ENCODE assay signal across 1 cellular context in genomic region chr3:149315694-149316093, GRCh38.
TF ChIP-seq lines count a peak whose summit lies in the region.

No MANE protein-coding gene starts in this region.

TF ChIP-seq in HepG2, 621 proteins besides CTCF, POLR2A, EP300 and RAD21 (continued from another document):
- TF ChIP-seq PRDM10 (CRISPR knock-in tag; IDR thresholded peaks at IDR 0.05; ENCODE audit: low read depth) = no peak
- TF ChIP-seq, protein P1, sequence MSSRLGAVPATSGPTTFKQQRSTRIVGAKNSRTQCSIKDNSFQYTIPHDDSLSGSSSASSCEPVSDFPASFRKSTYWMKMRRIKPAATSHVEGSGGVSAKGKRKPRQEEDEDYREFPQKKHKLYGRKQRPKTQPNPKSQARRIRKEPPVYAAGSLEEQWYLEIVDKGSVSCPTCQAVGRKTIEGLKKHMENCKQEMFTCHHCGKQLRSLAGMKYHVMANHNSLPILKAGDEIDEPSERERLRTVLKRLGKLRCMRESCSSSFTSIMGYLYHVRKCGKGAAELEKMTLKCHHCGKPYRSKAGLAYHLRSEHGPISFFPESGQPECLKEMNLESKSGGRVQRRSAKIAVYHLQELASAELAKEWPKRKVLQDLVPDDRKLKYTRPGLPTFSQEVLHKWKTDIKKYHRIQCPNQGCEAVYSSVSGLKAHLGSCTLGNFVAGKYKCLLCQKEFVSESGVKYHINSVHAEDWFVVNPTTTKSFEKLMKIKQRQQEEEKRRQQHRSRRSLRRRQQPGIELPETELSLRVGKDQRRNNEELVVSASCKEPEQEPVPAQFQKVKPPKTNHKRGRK (CRISPR knock-in tag; IDR thresholded peaks at IDR 0.05) = no peak
- TF ChIP-seq MXD3 (CRISPR knock-in tag; IDR thresholded peaks at IDR 0.05) = no peak
- TF ChIP-seq ZNF720 (CRISPR knock-in tag; IDR thresholded peaks at IDR 0.05) = no peak
- no peak for TF ChIP-seq ZNF768 (CRISPR knock-in tag; IDR thresholded peaks at IDR 0.05)
- TF ChIP-seq, protein P2, sequence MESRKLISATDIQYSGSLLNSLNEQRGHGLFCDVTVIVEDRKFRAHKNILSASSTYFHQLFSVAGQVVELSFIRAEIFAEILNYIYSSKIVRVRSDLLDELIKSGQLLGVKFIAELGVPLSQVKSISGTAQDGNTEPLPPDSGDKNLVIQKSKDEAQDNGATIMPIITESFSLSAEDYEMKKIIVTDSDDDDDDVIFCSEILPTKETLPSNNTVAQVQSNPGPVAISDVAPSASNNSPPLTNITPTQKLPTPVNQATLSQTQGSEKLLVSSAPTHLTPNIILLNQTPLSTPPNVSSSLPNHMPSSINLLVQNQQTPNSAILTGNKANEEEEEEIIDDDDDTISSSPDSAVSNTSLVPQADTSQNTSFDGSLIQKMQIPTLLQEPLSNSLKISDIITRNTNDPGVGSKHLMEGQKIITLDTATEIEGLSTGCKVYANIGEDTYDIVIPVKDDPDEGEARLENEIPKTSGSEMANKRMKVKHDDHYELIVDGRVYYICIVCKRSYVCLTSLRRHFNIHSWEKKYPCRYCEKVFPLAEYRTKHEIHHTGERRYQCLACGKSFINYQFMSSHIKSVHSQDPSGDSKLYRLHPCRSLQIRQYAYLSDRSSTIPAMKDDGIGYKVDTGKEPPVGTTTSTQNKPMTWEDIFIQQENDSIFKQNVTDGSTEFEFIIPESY (CRISPR knock-in tag; IDR thresholded peaks at IDR 0.05) = no peak
- no peak for TF ChIP-seq ZNF775 (CRISPR knock-in tag; IDR thresholded peaks at IDR 0.05; ENCODE audit: borderline replicate concordance)
- TF ChIP-seq, protein P3, sequence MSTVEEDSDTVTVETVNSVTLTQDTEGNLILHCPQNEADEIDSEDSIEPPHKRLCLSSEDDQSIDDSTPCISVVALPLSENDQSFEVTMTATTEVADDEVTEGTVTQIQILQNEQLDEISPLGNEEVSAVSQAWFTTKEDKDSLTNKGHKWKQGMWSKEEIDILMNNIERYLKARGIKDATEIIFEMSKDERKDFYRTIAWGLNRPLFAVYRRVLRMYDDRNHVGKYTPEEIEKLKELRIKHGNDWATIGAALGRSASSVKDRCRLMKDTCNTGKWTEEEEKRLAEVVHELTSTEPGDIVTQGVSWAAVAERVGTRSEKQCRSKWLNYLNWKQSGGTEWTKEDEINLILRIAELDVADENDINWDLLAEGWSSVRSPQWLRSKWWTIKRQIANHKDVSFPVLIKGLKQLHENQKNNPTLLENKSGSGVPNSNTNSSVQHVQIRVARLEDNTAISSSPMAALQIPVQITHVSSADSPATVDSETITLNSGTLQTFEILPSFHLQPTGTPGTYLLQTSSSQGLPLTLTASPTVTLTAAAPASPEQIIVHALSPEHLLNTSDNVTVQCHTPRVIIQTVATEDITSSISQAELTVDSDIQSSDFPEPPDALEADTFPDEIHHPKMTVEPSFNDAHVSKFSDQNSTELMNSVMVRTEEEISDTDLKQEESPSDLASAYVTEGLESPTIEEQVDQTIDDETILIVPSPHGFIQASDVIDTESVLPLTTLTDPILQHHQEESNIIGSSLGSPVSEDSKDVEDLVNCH (CRISPR knock-in tag; IDR thresholded peaks at IDR 0.05) = no peak
- TF ChIP-seq DBP (CRISPR knock-in tag; IDR thresholded peaks at IDR 0.05; ENCODE audit: not compliant biosample characterization) = no peak
- TF ChIP-seq KLF13 (CRISPR knock-in tag; IDR thresholded peaks at IDR 0.05) = no peak
- TF ChIP-seq ARHGAP35 (CRISPR knock-in tag; IDR thresholded peaks at IDR 0.05; ENCODE audit: borderline replicate concordance) = no peak
- no peak for TF ChIP-seq RFXAP (CRISPR knock-in tag; IDR thresholded peaks at IDR 0.05; ENCODE audit: borderline replicate concordance)
- TF ChIP-seq SATB2 (CRISPR knock-in tag; IDR thresholded peaks at IDR 0.05) = no peak
- TF ChIP-seq, protein P4, sequence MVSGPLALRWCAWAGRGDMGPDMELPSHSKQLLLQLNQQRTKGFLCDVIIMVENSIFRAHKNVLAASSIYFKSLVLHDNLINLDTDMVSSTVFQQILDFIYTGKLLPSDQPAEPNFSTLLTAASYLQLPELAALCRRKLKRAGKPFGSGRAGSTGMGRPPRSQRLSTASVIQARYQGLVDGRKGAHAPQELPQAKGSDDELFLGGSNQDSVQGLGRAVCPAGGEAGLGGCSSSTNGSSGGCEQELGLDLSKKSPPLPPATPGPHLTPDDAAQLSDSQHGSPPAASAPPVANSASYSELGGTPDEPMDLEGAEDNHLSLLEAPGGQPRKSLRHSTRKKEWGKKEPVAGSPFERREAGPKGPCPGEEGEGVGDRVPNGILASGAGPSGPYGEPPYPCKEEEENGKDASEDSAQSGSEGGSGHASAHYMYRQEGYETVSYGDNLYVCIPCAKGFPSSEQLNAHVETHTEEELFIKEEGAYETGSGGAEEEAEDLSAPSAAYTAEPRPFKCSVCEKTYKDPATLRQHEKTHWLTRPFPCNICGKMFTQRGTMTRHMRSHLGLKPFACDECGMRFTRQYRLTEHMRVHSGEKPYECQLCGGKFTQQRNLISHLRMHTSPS (CRISPR knock-in tag; IDR thresholded peaks at IDR 0.05; ENCODE audit: low read depth) = no peak
- TF ChIP-seq NFE2 (CRISPR knock-in tag; IDR thresholded peaks at IDR 0.05) = no peak
- no peak for TF ChIP-seq TRIM24 (CRISPR knock-in tag; IDR thresholded peaks at IDR 0.05)
- no peak for TF ChIP-seq YEATS4 (CRISPR knock-in tag; IDR thresholded peaks at IDR 0.05; ENCODE audit: borderline replicate concordance)
- TF ChIP-seq MXI1 (IDR thresholded peaks at IDR 0.05; ENCODE audit: borderline replicate concordance, low read depth, low read length) = no peak
- no peak for TF ChIP-seq ZNF326 (CRISPR knock-in tag; IDR thresholded peaks at IDR 0.05; ENCODE audit: borderline replicate concordance)
TF ChIP-seq in HepG2: peak in this region for 0.
